In genomic region chr5:141515141-141515540, GRCh38 we compare ENCODE assay signal across 10 cellular contexts. TPM values are rescaled to one million over a fixed set of nuclear protein-coding genes. Genes with fewer than 3 reads are reported as not detected.
DNase-seq lines count a peak whose midpoint lies in the region; ATAC-seq, FAIRE-seq and TF ChIP-seq lines count a peak whose summit lies in the region.
"Had no signal": no experiment of that assay in that cellular context is flagged by ENCODE, and none has a peak within 500 bp of the region (broad histone marks: within the 10 kb centered on the region; RNA-seq: fewer than 3 reads in every experiment).

No MANE protein-coding gene starts in this region.

- no peak for FAIRE-seq in astrocyte (lab: Jason Lieb, UNC)

- no peak overlapping the region for H2AFZ ChIP-seq in astrocyte (ENCODE audit: low read depth, low read length)

- TF ChIP-seq CTCF in astrocyte (IDR thresholded peaks at IDR 0.05; ENCODE audit: insufficient read depth, low read depth, low read length): no peak
- no peak for TF ChIP-seq CTCF in lower lobe of right lung (IDR thresholded peaks at IDR 0.05)

- H3K36me3 ChIP-seq in astrocyte (ENCODE audit: insufficient read depth, low read length): peaks cover 26% of the 10 kb centered on the region
- H3K36me3 ChIP-seq in lower lobe of right lung: peaks cover 69% of the 10 kb centered on the region

- ATAC-seq in lower lobe of right lung (no peak), HG03025 (IDR thresholded peaks at IDR 0.05; ENCODE audit: low FRiP score, unreplicated experiment) (no peak)

- H3K9ac ChIP-seq in astrocyte (ENCODE audit: low read length): peak overlapping the region; percentile 84

- H3K4me2 ChIP-seq in astrocyte (ENCODE audit: low read length): no peak overlapping the region

- no peak for DNase-seq in activated CD4-positive, alpha-beta memory T cell treated with anti-CD3 and anti-CD28 coated beads, Interleukin-2, amount 10 ng/mL, durations not matched to agents 7 days and 5 days
- DNase-seq in activated CD4-positive, alpha-beta memory T cell treated with anti-CD3 and anti-CD28 coated beads for 36 hours: no peak
- DNase-seq in astrocyte (ENCODE audit: low read depth) (no peak), lower lobe of right lung (no peak), ureter (ENCODE audit: low spot score) (no peak)
- no peak for DNase-seq in stimulated activated CD4-positive, alpha-beta T cell treated with anti-CD3 and anti-CD28 coated beads, Interleukin-12 subunit alpha, Interleukin-12 subunit beta, amount 100 ng/mL, for 4 hours
- DNase-seq: activated effector memory CD4-positive, alpha-beta T cell treated with Interleukin-2 at 50 U/mL for 16 hours had no signal

- POLR2A ChIA-PET in activated CD4-positive, alpha-beta memory T cell treated with anti-CD3 and anti-CD28 coated beads, Interleukin-2, amount 10 ng/mL, durations not matched to agents 7 days and 5 days (lab: Charles Lee): interaction anchor here (1.0 to 1.4 kb wide), 2 partner anchors 9 to 94 kb away, joined by 4 to 5 read pairs; partner anchors contain the start of gene PCDHGA11
- POLR2A ChIA-PET in activated CD4-positive, alpha-beta memory T cell treated with anti-CD3 and anti-CD28 coated beads for 36 hours (lab: Charles Lee): interaction anchor here (0.8 kb wide), 1 partner anchor 13 kb away, joined by 3 read pairs; no protein-coding TSS in a partner anchor

- no peaks in the 10 kb centered on the region for H3K9me3 Mint-ChIP-seq in activated CD4-positive, alpha-beta memory T cell treated with anti-CD3 and anti-CD28 coated beads, Interleukin-2, amount 10 ng/mL, durations not matched to agents 7 days and 5 days
- H3K9me3 Mint-ChIP-seq in activated CD4-positive, alpha-beta memory T cell treated with anti-CD3 and anti-CD28 coated beads for 36 hours: no peaks in the 10 kb centered on the region
- peaks cover 1% of the 10 kb centered on the region for H3K9me3 Mint-ChIP-seq in astrocyte (ENCODE audit: unreplicated experiment)

- H3K27ac ChIP-seq in astrocyte (ENCODE audit: low read depth, low read length): peak overlapping the region; percentile 93
- peak overlapping the region; percentile 87 for H3K27ac ChIP-seq in lower lobe of right lung
- H3K27ac ChIP-seq in temporal lobe (ENCODE audit: low read depth, low read length): peak overlapping the region; percentile 94
- H3K27ac ChIP-seq: HL-60 had no signal

- H3K9me3 ChIP-seq in astrocyte (ENCODE audit: insufficient read depth, low read depth, low read length) (no peaks in the 10 kb centered on the region), lower lobe of right lung (no peaks in the 10 kb centered on the region)

- H3K4me3 Mint-ChIP-seq in activated CD4-positive, alpha-beta memory T cell treated with anti-CD3 and anti-CD28 coated beads, Interleukin-2, amount 10 ng/mL, durations not matched to agents 7 days and 5 days: no peak overlapping the region
- H3K4me3 Mint-ChIP-seq in activated CD4-positive, alpha-beta memory T cell treated with anti-CD3 and anti-CD28 coated beads for 36 hours: no peak overlapping the region
- no peak overlapping the region for H3K4me3 Mint-ChIP-seq in astrocyte (ENCODE audit: unreplicated experiment)

- H3K27me3 ChIP-seq in astrocyte (ENCODE audit: insufficient read depth, low read length) (no peaks in the 10 kb centered on the region), lower lobe of right lung (ENCODE audit: low read depth) (no peaks in the 10 kb centered on the region)

- H4K20me1 ChIP-seq in astrocyte (ENCODE audit: insufficient read depth, low read length): no peaks in the 10 kb centered on the region

- H3K4me1 ChIP-seq in astrocyte (ENCODE audit: insufficient read depth, low read length) (peaks cover 37% of the 10 kb centered on the region), lower lobe of right lung (peaks cover 74% of the 10 kb centered on the region)

- CTCF ChIA-PET in activated CD4-positive, alpha-beta memory T cell treated with anti-CD3 and anti-CD28 coated beads, Interleukin-2, amount 10 ng/mL, durations not matched to agents 7 days and 5 days (lab: Charles Lee): interaction anchor here (0.9 to 3.7 kb wide), 11 partner anchors 8 to 165 kb away, joined by 3 to 16 read pairs (median 4); partner anchors contain the start of genes DIAPH1, PCDHGA10, PCDHGA12 and PCDHGB1
- CTCF ChIA-PET in activated CD4-positive, alpha-beta memory T cell treated with anti-CD3 and anti-CD28 coated beads for 36 hours (lab: Charles Lee): interaction anchor here (0.7 to 7.9 kb wide), 10 partner anchors 9 to 195 kb away, joined by 3 to 139 read pairs (median 11); partner anchors contain the start of genes PCDHGA10, PCDHGB3, PCDHGC4 and TAF7

- no peak overlapping the region for H3K4me3 ChIP-seq in astrocyte (ENCODE audit: insufficient read depth, low read depth, low read length)
- no peak overlapping the region for H3K4me3 ChIP-seq in lower lobe of right lung

- H3K27ac Mint-ChIP-seq in activated CD4-positive, alpha-beta memory T cell treated with anti-CD3 and anti-CD28 coated beads, Interleukin-2, amount 10 ng/mL, durations not matched to agents 7 days and 5 days: peak overlapping the region; percentile 52
- H3K27ac Mint-ChIP-seq in activated CD4-positive, alpha-beta memory T cell treated with anti-CD3 and anti-CD28 coated beads for 36 hours: no peak overlapping the region
- peak overlapping the region; percentile 85 for H3K27ac Mint-ChIP-seq in astrocyte (ENCODE audit: unreplicated experiment)

- peaks cover 60% of the 10 kb centered on the region for H3K36me3 Mint-ChIP-seq in activated CD4-positive, alpha-beta memory T cell treated with anti-CD3 and anti-CD28 coated beads, Interleukin-2, amount 10 ng/mL, durations not matched to agents 7 days and 5 days (ENCODE audit: low read depth)
- H3K36me3 Mint-ChIP-seq in activated CD4-positive, alpha-beta memory T cell treated with anti-CD3 and anti-CD28 coated beads for 36 hours: peaks cover 33% of the 10 kb centered on the region
- H3K36me3 Mint-ChIP-seq in astrocyte (ENCODE audit: low read depth, unreplicated experiment): peaks cover 22% of the 10 kb centered on the region

- H3K4me1 Mint-ChIP-seq in activated CD4-positive, alpha-beta memory T cell treated with anti-CD3 and anti-CD28 coated beads, Interleukin-2, amount 10 ng/mL, durations not matched to agents 7 days and 5 days: peaks cover 28% of the 10 kb centered on the region
- peaks cover 24% of the 10 kb centered on the region for H3K4me1 Mint-ChIP-seq in activated CD4-positive, alpha-beta memory T cell treated with anti-CD3 and anti-CD28 coated beads for 36 hours (ENCODE audit: low read depth)
- H3K4me1 Mint-ChIP-seq in astrocyte (ENCODE audit: low read depth, unreplicated experiment): peaks cover 65% of the 10 kb centered on the region

- intact Hi-C loops in activated CD4-positive, alpha-beta memory T cell treated with anti-CD3 and anti-CD28 coated beads for 36 hours (cut with micrococcal nuclease): no loop called here
- intact Hi-C loops in lower lobe of right lung (cut with DNase I): no loop called here

- H3K79me2 ChIP-seq in astrocyte (ENCODE audit: insufficient read depth, low read length): peaks cover 3% of the 10 kb centered on the region

- H3K27me3 Mint-ChIP-seq in activated CD4-positive, alpha-beta memory T cell treated with anti-CD3 and anti-CD28 coated beads, Interleukin-2, amount 10 ng/mL, durations not matched to agents 7 days and 5 days: no peaks in the 10 kb centered on the region
- no peaks in the 10 kb centered on the region for H3K27me3 Mint-ChIP-seq in activated CD4-positive, alpha-beta memory T cell treated with anti-CD3 and anti-CD28 coated beads for 36 hours
- H3K27me3 Mint-ChIP-seq in astrocyte (ENCODE audit: low read depth, unreplicated experiment): no peaks in the 10 kb centered on the region

RNA-seq across cellular contexts. Expression of gene PCDHGC5, which starts 26.3 kb away (rescaled TPM):
- total RNA-seq in activated CD4-positive, alpha-beta memory T cell treated with anti-CD3 and anti-CD28 coated beads, Interleukin-2, amount 10 ng/mL, durations not matched to agents 7 days and 5 days: not detected
- total RNA-seq in activated CD4-positive, alpha-beta memory T cell treated with anti-CD3 and anti-CD28 coated beads for 36 hours: not detected
- total RNA-seq in astrocyte (7.7 and 10.9 TPM in 2 replicates), lower lobe of right lung (1.8 TPM), temporal lobe (4.7 TPM), ureter (2.8 TPM)

RNA-seq across cellular contexts. Expression of gene PCDHGC4, which starts 30.3 kb away (rescaled TPM):
- not detected for total RNA-seq in activated CD4-positive, alpha-beta memory T cell treated with anti-CD3 and anti-CD28 coated beads, Interleukin-2, amount 10 ng/mL, durations not matched to agents 7 days and 5 days
- total RNA-seq in activated CD4-positive, alpha-beta memory T cell treated with anti-CD3 and anti-CD28 coated beads for 36 hours: not detected
- total RNA-seq in astrocyte (6.6 and 7.4 TPM in 2 replicates), lower lobe of right lung (1.5 TPM), temporal lobe (87.3 TPM), ureter (3.6 TPM)

RNA-seq across cellular contexts. Expression of gene PCDHGC3, which starts 39.4 kb away (rescaled TPM):
- total RNA-seq in activated CD4-positive, alpha-beta memory T cell treated with anti-CD3 and anti-CD28 coated beads, Interleukin-2, amount 10 ng/mL, durations not matched to agents 7 days and 5 days: not detected
- total RNA-seq in activated CD4-positive, alpha-beta memory T cell treated with anti-CD3 and anti-CD28 coated beads for 36 hours: not detected
- total RNA-seq in astrocyte: 84.7 and 100.0 TPM in 2 replicates
- 82.4 TPM for total RNA-seq in lower lobe of right lung
- total RNA-seq in temporal lobe: 45.7 TPM
- total RNA-seq in ureter: 52.6 TPM

Comparison
In these comparisons a context has a peak if more than half of its experiments do, and no peak if none do; other contexts are left out.
1. RNA of gene PCDHGC4, which starts 30.3 kb away (total RNA-seq): 87.3 TPM in temporal lobe (single experiment); 6.6 to 7.4 TPM in astrocyte, 3.6 TPM in ureter (single experiment), 1.5 TPM in lower lobe of right lung (single experiment), not detected in activated CD4-positive, alpha-beta memory T cell treated with anti-CD3 and anti-CD28 coated beads, Interleukin-2, amount 10 ng/mL, durations not matched to agents 7 days and 5 days and not detected in activated CD4-positive, alpha-beta memory T cell treated with anti-CD3 and anti-CD28 coated beads for 36 hours; every median in the first group is over 10 times any median in the second.
2. RNA of gene PCDHGC3, which starts 39.4 kb away (total RNA-seq): 84.7 to 100.0 TPM in astrocyte, 82.4 TPM in lower lobe of right lung (single experiment), 52.6 TPM in ureter (single experiment) and 45.7 TPM in temporal lobe (single experiment); not detected in activated CD4-positive, alpha-beta memory T cell treated with anti-CD3 and anti-CD28 coated beads, Interleukin-2, amount 10 ng/mL, durations not matched to agents 7 days and 5 days and not detected in activated CD4-positive, alpha-beta memory T cell treated with anti-CD3 and anti-CD28 coated beads for 36 hours; every median in the first group is over 10 times any median in the second.
3. Peak in every context shown above with its lines, with median percentiles within 50 percentile points of each other: H3K27ac ChIP-seq.